In genomic region chr3:33115024-33115768, GRCh38 we compare ENCODE assay signal across 8 cellular contexts. TPM values are rescaled to one million over a fixed set of nuclear protein-coding genes. Genes with fewer than 3 reads are reported as not detected.
A peak's percentile ranks its signal among the peaks of the same experiment; 100 is the strongest.
DNase-seq lines count a peak whose midpoint lies in the region; ATAC-seq, FAIRE-seq and TF ChIP-seq lines count a peak whose summit lies in the region.

No MANE protein-coding gene starts in this region.

- H4K20me1 ChIP-seq in OCI-LY7 (ENCODE audit: insufficient read depth, low read length) (no peaks in the 10 kb centered on the region), smooth muscle cell (ENCODE audit: low read depth) (peaks cover 37% of the 10 kb centered on the region)

- H3F3A ChIP-seq in smooth muscle cell (ENCODE audit: low read depth): peaks cover 7% of the 10 kb centered on the region

- peaks cover 1% of the 10 kb centered on the region; the same call in 1 of the 2 replicates for H3K36me3 ChIP-seq in OCI-LY7 (ENCODE audit: insufficient read depth, low read length)
- no peaks in the 10 kb centered on the region for H3K36me3 ChIP-seq in kidney (ENCODE audit: control insufficient read depth in 1 of 2, insufficient read depth in 2 of 2, low read length in 2 of 2)
- H3K36me3 ChIP-seq in smooth muscle cell (ENCODE audit: low read depth): no peaks in the 10 kb centered on the region

- peak overlapping the region; percentile 86 for H3K4me3 Mint-ChIP-seq in central memory CD8-positive, alpha-beta T cell

- H3K4me1 ChIP-seq in OCI-LY7 (ENCODE audit: insufficient read depth, low read length, poor library complexity, severe bottlenecking): peaks cover 31% of the 10 kb centered on the region
- H3K4me1 ChIP-seq in kidney (ENCODE audit: control insufficient read depth in 1 of 2, insufficient read depth in 1 of 2, low read depth in 1 of 2, low read length in 2 of 2): peaks cover 3 to 7% of the 10 kb centered on the region in 2 donors
- H3K4me1 ChIP-seq in smooth muscle cell (ENCODE audit: low read depth): peaks cover 12% of the 10 kb centered on the region

- POLR2A ChIA-PET in OCI-LY7 (lab: Charles Lee): interaction anchor here (0.6 to 1.8 kb wide), 5 partner anchors 10 to 279 kb away, joined by 3 to 7 read pairs (median 4); no protein-coding TSS in a partner anchor

- intact Hi-C loops in OCI-LY7 (cut with micrococcal nuclease; ENCODE audit: unreplicated experiment) (loop anchor here (1.0 to 10.0 kb wide), 2 partner anchors 325 to 680 kb away; partner anchors contain the start of genes PDCD6IP and UBP1), kidney (cut with DNase I) (no loop called here)

- H3K9me3 ChIP-seq in OCI-LY7 (ENCODE audit: low read length) (peaks cover 6% of the 10 kb centered on the region; the same call in 1 of the 2 replicates), kidney (ENCODE audit: control insufficient read depth in 1 of 2, low read length in 2 of 2) (no peaks in the 10 kb centered on the region), smooth muscle cell (replicated peaks; ENCODE audit: low read depth) (no peaks in the 10 kb centered on the region)

- H3K4me3 ChIP-seq in OCI-LY7 (ENCODE audit: low read depth, low read length, poor library complexity, severe bottlenecking) (peak overlapping the region; percentile 74), kidney (ENCODE audit: low read length in 2 of 2) (peak overlapping the region; percentile 64 to 87), smooth muscle cell (peak overlapping the region; percentile 75)

- H2AFZ ChIP-seq in OCI-LY7 (ENCODE audit: low read length) (peak overlapping the region; percentile 81), smooth muscle cell (ENCODE audit: low read depth) (peak overlapping the region; percentile 18)

- no peaks in the 10 kb centered on the region for H3K9me2 ChIP-seq in OCI-LY7 (ENCODE audit: insufficient read depth, low read length)

- H3K27ac Mint-ChIP-seq in central memory CD8-positive, alpha-beta T cell (ENCODE audit: low read depth): peak overlapping the region; percentile 71

- H3K27me3 Mint-ChIP-seq in central memory CD8-positive, alpha-beta T cell: no peaks in the 10 kb centered on the region

- H3K36me3 Mint-ChIP-seq in central memory CD8-positive, alpha-beta T cell (ENCODE audit: insufficient read depth): peaks cover 5% of the 10 kb centered on the region

- 34% methylated on average over 13 of the region's 13 CpGs for WGBS in smooth muscle cell (ENCODE audit: low lambda C conversion rate)

- H3K9me3 Mint-ChIP-seq in central memory CD8-positive, alpha-beta T cell: no peaks in the 10 kb centered on the region

- no peak for FAIRE-seq in kidney (lab: Jason Lieb, UNC)

- TF ChIP-seq CTCF in OCI-LY7 (conservative IDR thresholded peaks at IDR 0.05; ENCODE audit: low read length) (no peak), kidney (IDR thresholded peaks at IDR 0.05; ENCODE audit: borderline replicate concordance, extremely low read depth, insufficient read depth) (no peak), smooth muscle cell (IDR thresholded peaks at IDR 0.05; ENCODE audit: borderline replicate concordance, insufficient read depth, poor library complexity, severe bottlenecking) (no peak)

- ATAC-seq in central memory CD8-positive, alpha-beta T cell (replicated peaks; ENCODE audit: extremely low read depth, poor library complexity, severe bottlenecking): no peak
- no peak for ATAC-seq in HG03342 (IDR thresholded peaks at IDR 0.05; ENCODE audit: unreplicated experiment)

- CTCF ChIA-PET in OCI-LY7 (lab: Charles Lee; ENCODE audit: unreplicated experiment): no interaction called here

- H3K27ac ChIP-seq in OCI-LY7 (ENCODE audit: low read depth, low read length, poor library complexity, severe bottlenecking) (peak overlapping the region; percentile 89), kidney (ENCODE audit: low read depth in 2 of 2, low read length in 2 of 2) (peak overlapping the region; percentile 93 to 98), smooth muscle cell (ENCODE audit: low read depth) (peak overlapping the region; percentile 72)

- peaks cover 36% of the 10 kb centered on the region for H3K4me1 Mint-ChIP-seq in central memory CD8-positive, alpha-beta T cell

- H3K4me2 ChIP-seq in OCI-LY7 (ENCODE audit: low read length) (peak overlapping the region; percentile 80), smooth muscle cell (peak overlapping the region; percentile 95)

- H3K27me3 ChIP-seq in smooth muscle cell (ENCODE audit: low read depth): no peaks in the 10 kb centered on the region

- peak overlapping the region in 1 of 2 donors; percentile 80 for H3K9ac ChIP-seq in kidney (ENCODE audit: low read length in 2 of 2)
- H3K9ac ChIP-seq in smooth muscle cell (ENCODE audit: low read depth): peak overlapping the region; percentile 54

- DNase-seq in DMS79 treated with DMSO at 0.1 percent for 48 hours (lab: John Stamatoyannopoulos, UW) (peak; percentile 4), DMS79 (lab: John Stamatoyannopoulos, UW) (no peak), OCI-LY7 (ENCODE audit: low spot score) (peak; percentile 52), kidney (peak; percentile 86), smooth muscle cell (lab: John Stamatoyannopoulos, UW; ENCODE audit: unreplicated experiment) (peak; percentile 24), NCI-H524 treated with DMSO at 0.1 percent for 48 hours (lab: John Stamatoyannopoulos, UW) (no peak)
- no peak for DNase-seq in central memory CD8-positive, alpha-beta T cell (ENCODE audit: low spot score in 2 of 2)

- no TSS peak for BruUV-seq in OCI-LY7 (replicated peaks; lab: Mats Ljungman, UMichigan)

- H3K79me2 ChIP-seq in OCI-LY7 (ENCODE audit: insufficient read depth, low read depth, low read length) (peaks cover 15% of the 10 kb centered on the region; the same call in 1 of the 2 replicates), smooth muscle cell (ENCODE audit: low read depth) (peaks cover 26% of the 10 kb centered on the region)

RNA-seq across cellular contexts. Expression of gene CRTAP, which starts 1.4 kb away (rescaled TPM):
- total RNA-seq in OCI-LY7 (2014; rRNA removed; shearing (Covaris generic)): 11.8 and 19.2 TPM in 2 replicates
- total RNA-seq in OCI-LY7 (2022) (53.7 and 55.3 TPM in 2 replicates), kidney (192 TPM), smooth muscle cell (206 and 235 TPM in 2 replicates)
- polyA plus RNA-seq in kidney (ENCODE audit: insufficient read depth, low read depth, low replicate concordance) (122 TPM), smooth muscle cell (147 and 195 TPM in 2 replicates)

RNA-seq across cellular contexts. Expression of gene GLB1, which starts 18.2 kb away (rescaled TPM):
- total RNA-seq in OCI-LY7 (2014; rRNA removed; shearing (Covaris generic)): 9.7 and 13.2 TPM in 2 replicates
- total RNA-seq in OCI-LY7 (2022): 25.8 and 26.1 TPM in 2 replicates
- 104 TPM for total RNA-seq in kidney
- polyA plus RNA-seq in kidney (ENCODE audit: insufficient read depth, low read depth, low replicate concordance): 55.6 TPM
- 106 and 123 TPM in 2 replicates for total RNA-seq in smooth muscle cell
- 91.5 and 99.6 TPM in 2 replicates for polyA plus RNA-seq in smooth muscle cell

RNA-seq across cellular contexts. Expression of gene TMPPE, which starts 18.2 kb away (rescaled TPM):
- total RNA-seq in OCI-LY7 (2014; rRNA removed; shearing (Covaris generic)): 1.7 and 2.1 TPM in 2 replicates
- total RNA-seq in OCI-LY7 (2022) (5.5 and 6.1 TPM in 2 replicates), kidney (17.2 TPM), smooth muscle cell (2.8 and 3.6 TPM in 2 replicates)
- polyA plus RNA-seq in kidney (ENCODE audit: insufficient read depth, low read depth, low replicate concordance) (0.56 TPM), smooth muscle cell (0.14 and 1.6 TPM in 2 replicates)

Comparison
In these comparisons a context has a peak if more than half of its experiments do, and no peak if none do; other contexts are left out.
1. DNase-seq: peak in DMS79 treated with DMSO at 0.1 percent for 48 hours (single experiment), OCI-LY7 (single experiment), kidney (single experiment) and smooth muscle cell (single experiment); none in DMS79 (single experiment), central memory CD8-positive, alpha-beta T cell (0 of 2) and NCI-H524 treated with DMSO at 0.1 percent for 48 hours (single experiment).
2. Peak in every context shown above with its lines, with median percentiles within 50 percentile points of each other: H3K27ac ChIP-seq and H3K4me3 ChIP-seq.